In the genomic region with DNA sequence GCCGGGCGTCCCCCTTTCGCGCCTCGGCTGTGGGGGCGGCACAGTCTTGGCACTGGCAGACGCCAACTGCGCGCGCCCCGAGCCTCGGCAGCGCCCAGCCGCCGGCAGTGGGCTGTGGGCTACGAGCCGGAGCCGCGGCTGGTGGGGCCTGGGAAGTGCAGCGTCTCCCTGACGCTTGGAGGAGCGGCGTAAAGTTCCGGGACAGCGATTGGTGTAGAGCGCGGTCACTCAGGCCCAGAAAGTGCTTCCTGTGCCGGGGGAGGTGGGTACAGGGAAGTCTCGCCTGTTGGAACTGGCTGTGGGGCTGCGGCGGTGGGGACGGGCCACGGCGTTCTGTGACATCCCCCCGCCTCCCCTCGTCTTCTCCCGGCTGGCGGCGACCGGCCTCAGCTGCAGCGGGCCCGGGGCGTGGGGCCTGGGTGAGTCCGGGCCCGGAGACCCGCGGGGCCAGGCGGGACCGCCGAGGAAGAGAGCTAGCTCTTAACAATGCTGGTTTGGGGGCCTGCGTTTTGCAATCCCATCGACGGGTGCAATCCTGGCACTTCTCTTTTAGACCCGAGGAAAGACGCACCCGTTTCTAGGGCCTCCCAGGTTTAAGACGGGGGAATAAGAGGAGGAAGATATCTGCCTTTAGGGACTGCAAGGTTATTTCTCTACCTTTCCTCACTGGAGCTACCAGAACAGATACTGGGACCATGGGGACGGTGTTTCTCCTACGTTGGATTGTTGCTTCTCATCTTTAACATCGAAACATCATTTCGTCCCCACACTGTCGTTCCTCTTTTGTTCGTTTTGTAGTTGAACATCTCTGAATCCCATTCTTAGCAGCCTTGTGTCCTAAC, we compare ENCODE assay signal across 1 cellular context.
A peak's percentile ranks its signal among the peaks of the same experiment; 100 is the strongest.
TF ChIP-seq lines count a peak whose summit lies in the region.

A gene (minus strand): TSS at position 157 of the 842 bp plus-strand sequence. CDS start 233 bp downstream, outside the sequence.
A gene (plus strand): TSS at position 265 of the 842 bp plus-strand sequence. CDS start 4,575 bp downstream, outside the sequence.

TF ChIP-seq in HepG2, 621 proteins besides CTCF, POLR2A, EP300 and RAD21 (continued from another document and continues in another):
- TF ChIP-seq, protein P1, sequence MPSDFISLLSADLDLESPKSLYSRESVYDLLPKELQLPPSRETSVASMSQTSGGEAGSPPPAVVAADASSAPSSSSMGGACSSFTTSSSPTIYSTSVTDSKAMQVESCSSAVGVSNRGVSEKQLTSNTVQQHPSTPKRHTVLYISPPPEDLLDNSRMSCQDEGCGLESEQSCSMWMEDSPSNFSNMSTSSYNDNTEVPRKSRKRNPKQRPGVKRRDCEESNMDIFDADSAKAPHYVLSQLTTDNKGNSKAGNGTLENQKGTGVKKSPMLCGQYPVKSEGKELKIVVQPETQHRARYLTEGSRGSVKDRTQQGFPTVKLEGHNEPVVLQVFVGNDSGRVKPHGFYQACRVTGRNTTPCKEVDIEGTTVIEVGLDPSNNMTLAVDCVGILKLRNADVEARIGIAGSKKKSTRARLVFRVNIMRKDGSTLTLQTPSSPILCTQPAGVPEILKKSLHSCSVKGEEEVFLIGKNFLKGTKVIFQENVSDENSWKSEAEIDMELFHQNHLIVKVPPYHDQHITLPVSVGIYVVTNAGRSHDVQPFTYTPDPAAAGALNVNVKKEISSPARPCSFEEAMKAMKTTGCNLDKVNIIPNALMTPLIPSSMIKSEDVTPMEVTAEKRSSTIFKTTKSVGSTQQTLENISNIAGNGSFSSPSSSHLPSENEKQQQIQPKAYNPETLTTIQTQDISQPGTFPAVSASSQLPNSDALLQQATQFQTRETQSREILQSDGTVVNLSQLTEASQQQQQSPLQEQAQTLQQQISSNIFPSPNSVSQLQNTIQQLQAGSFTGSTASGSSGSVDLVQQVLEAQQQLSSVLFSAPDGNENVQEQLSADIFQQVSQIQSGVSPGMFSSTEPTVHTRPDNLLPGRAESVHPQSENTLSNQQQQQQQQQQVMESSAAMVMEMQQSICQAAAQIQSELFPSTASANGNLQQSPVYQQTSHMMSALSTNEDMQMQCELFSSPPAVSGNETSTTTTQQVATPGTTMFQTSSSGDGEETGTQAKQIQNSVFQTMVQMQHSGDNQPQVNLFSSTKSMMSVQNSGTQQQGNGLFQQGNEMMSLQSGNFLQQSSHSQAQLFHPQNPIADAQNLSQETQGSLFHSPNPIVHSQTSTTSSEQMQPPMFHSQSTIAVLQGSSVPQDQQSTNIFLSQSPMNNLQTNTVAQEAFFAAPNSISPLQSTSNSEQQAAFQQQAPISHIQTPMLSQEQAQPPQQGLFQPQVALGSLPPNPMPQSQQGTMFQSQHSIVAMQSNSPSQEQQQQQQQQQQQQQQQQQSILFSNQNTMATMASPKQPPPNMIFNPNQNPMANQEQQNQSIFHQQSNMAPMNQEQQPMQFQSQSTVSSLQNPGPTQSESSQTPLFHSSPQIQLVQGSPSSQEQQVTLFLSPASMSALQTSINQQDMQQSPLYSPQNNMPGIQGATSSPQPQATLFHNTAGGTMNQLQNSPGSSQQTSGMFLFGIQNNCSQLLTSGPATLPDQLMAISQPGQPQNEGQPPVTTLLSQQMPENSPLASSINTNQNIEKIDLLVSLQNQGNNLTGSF (CRISPR knock-in tag; IDR thresholded peaks at IDR 0.05), result no peak
- TF ChIP-seq, protein P2, sequence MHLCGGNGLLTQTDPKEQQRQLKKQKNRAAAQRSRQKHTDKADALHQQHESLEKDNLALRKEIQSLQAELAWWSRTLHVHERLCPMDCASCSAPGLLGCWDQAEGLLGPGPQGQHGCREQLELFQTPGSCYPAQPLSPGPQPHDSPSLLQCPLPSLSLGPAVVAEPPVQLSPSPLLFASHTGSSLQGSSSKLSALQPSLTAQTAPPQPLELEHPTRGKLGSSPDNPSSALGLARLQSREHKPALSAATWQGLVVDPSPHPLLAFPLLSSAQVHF (CRISPR knock-in tag; IDR thresholded peaks at IDR 0.05), result no peak
- no peak for TF ChIP-seq ZNF337 (CRISPR knock-in tag; IDR thresholded peaks at IDR 0.05; ENCODE audit: borderline replicate concordance, low read depth)
- TF ChIP-seq, protein P3, sequence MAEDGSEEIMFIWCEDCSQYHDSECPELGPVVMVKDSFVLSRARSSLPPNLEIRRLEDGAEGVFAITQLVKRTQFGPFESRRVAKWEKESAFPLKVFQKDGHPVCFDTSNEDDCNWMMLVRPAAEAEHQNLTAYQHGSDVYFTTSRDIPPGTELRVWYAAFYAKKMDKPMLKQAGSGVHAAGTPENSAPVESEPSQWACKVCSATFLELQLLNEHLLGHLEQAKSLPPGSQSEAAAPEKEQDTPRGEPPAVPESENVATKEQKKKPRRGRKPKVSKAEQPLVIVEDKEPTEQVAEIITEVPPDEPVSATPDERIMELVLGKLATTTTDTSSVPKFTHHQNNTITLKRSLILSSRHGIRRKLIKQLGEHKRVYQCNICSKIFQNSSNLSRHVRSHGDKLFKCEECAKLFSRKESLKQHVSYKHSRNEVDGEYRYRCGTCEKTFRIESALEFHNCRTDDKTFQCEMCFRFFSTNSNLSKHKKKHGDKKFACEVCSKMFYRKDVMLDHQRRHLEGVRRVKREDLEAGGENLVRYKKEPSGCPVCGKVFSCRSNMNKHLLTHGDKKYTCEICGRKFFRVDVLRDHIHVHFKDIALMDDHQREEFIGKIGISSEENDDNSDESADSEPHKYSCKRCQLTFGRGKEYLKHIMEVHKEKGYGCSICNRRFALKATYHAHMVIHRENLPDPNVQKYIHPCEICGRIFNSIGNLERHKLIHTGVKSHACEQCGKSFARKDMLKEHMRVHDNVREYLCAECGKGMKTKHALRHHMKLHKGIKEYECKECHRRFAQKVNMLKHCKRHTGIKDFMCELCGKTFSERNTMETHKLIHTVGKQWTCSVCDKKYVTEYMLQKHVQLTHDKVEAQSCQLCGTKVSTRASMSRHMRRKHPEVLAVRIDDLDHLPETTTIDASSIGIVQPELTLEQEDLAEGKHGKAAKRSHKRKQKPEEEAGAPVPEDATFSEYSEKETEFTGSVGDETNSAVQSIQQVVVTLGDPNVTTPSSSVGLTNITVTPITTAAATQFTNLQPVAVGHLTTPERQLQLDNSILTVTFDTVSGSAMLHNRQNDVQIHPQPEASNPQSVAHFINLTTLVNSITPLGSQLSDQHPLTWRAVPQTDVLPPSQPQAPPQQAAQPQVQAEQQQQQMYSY (CRISPR knock-in tag; IDR thresholded peaks at IDR 0.05), result 0 out of 2 replicates have a peak, but pooled peaks have one; percentile 39
- no peak for TF ChIP-seq SSRP1 (CRISPR knock-in tag; IDR thresholded peaks at IDR 0.05)
- TF ChIP-seq ZNF143 (CRISPR knock-in tag; IDR thresholded peaks at IDR 0.05), result peak; percentile 73
- no peak for TF ChIP-seq ZSCAN9 (CRISPR knock-in tag; IDR thresholded peaks at IDR 0.05; ENCODE audit: borderline replicate concordance)
- no peak for TF ChIP-seq GLI4 (CRISPR knock-in tag; IDR thresholded peaks at IDR 0.05; ENCODE audit: borderline replicate concordance)
- TF ChIP-seq MAFK (conservative IDR thresholded peaks at IDR 0.05 in 1 of 2, IDR thresholded peaks at IDR 0.05 in 1 of 2; ENCODE audit: low read length in 2 of 2), result no peak
- TF ChIP-seq, protein P4, sequence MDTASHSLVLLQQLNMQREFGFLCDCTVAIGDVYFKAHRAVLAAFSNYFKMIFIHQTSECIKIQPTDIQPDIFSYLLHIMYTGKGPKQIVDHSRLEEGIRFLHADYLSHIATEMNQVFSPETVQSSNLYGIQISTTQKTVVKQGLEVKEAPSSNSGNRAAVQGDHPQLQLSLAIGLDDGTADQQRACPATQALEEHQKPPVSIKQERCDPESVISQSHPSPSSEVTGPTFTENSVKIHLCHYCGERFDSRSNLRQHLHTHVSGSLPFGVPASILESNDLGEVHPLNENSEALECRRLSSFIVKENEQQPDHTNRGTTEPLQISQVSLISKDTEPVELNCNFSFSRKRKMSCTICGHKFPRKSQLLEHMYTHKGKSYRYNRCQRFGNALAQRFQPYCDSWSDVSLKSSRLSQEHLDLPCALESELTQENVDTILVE (CRISPR knock-in tag; IDR thresholded peaks at IDR 0.05), result no peak
- TF ChIP-seq PHF5A (CRISPR knock-in tag; IDR thresholded peaks at IDR 0.05; ENCODE audit: low read depth, unreplicated experiment), result no peak
- TF ChIP-seq, protein P5, sequence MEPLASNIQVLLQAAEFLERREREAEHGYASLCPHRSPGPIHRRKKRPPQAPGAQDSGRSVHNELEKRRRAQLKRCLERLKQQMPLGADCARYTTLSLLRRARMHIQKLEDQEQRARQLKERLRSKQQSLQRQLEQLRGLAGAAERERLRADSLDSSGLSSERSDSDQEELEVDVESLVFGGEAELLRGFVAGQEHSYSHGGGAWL (CRISPR knock-in tag; IDR thresholded peaks at IDR 0.05), result peak; percentile 80; the same call in 1 of the 2 replicates
- TF ChIP-seq, protein P6, sequence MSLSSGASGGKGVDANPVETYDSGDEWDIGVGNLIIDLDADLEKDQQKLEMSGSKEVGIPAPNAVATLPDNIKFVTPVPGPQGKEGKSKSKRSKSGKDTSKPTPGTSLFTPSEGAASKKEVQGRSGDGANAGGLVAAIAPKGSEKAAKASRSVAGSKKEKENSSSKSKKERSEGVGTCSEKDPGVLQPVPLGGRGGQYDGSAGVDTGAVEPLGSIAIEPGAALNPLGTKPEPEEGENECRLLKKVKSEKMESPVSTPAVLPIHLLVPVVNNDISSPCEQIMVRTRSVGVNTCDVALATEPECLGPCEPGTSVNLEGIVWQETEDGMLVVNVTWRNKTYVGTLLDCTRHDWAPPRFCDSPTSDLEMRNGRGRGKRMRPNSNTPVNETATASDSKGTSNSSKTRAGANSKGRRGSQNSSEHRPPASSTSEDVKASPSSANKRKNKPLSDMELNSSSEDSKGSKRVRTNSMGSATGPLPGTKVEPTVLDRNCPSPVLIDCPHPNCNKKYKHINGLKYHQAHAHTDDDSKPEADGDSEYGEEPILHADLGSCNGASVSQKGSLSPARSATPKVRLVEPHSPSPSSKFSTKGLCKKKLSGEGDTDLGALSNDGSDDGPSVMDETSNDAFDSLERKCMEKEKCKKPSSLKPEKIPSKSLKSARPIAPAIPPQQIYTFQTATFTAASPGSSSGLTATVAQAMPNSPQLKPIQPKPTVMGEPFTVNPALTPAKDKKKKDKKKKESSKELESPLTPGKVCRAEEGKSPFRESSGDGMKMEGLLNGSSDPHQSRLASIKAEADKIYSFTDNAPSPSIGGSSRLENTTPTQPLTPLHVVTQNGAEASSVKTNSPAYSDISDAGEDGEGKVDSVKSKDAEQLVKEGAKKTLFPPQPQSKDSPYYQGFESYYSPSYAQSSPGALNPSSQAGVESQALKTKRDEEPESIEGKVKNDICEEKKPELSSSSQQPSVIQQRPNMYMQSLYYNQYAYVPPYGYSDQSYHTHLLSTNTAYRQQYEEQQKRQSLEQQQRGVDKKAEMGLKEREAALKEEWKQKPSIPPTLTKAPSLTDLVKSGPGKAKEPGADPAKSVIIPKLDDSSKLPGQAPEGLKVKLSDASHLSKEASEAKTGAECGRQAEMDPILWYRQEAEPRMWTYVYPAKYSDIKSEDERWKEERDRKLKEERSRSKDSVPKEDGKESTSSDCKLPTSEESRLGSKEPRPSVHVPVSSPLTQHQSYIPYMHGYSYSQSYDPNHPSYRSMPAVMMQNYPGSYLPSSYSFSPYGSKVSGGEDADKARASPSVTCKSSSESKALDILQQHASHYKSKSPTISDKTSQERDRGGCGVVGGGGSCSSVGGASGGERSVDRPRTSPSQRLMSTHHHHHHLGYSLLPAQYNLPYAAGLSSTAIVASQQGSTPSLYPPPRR (CRISPR knock-in tag; IDR thresholded peaks at IDR 0.05; ENCODE audit: borderline replicate concordance), result no peak
- TF ChIP-seq ZNF878 (CRISPR knock-in tag; IDR thresholded peaks at IDR 0.05), result 0 out of 2 replicates have a peak, but pooled peaks have one; percentile 24
- TF ChIP-seq ZBTB1 (CRISPR knock-in tag; IDR thresholded peaks at IDR 0.05; ENCODE audit: borderline replicate concordance), result no peak
- TF ChIP-seq ZNF501 (CRISPR knock-in tag; IDR thresholded peaks at IDR 0.05), result peak; percentile 89
- TF ChIP-seq CREM (IDR thresholded peaks at IDR 0.05), result no peak; the same call in 1 of the 2 replicates
- peak; percentile 27; the same call in 1 of the 2 replicates for TF ChIP-seq CREM (CRISPR knock-in tag; IDR thresholded peaks at IDR 0.05)
- TF ChIP-seq MED13 (CRISPR knock-in tag; IDR thresholded peaks at IDR 0.05), result no peak; the same call in 1 of the 2 replicates
- no peak for TF ChIP-seq TCF7L2 (IDR thresholded peaks at IDR 0.05; ENCODE audit: low read depth, low read length)
- no peak for TF ChIP-seq ZFP37 (CRISPR knock-in tag; IDR thresholded peaks at IDR 0.05; ENCODE audit: borderline replicate concordance)
- TF ChIP-seq ZNF441 (CRISPR knock-in tag; IDR thresholded peaks at IDR 0.05; ENCODE audit: borderline replicate concordance), result no peak
- TF ChIP-seq ZNF121 (CRISPR knock-in tag; IDR thresholded peaks at IDR 0.05), result 0 out of 2 replicates have a peak, but pooled peaks have one; percentile 12
- TF ChIP-seq MLLT10 (CRISPR knock-in tag; IDR thresholded peaks at IDR 0.05), result no peak
- TF ChIP-seq TAF15 (IDR thresholded peaks at IDR 0.05; ENCODE audit: low read depth, low read length, poor library complexity, severe bottlenecking), result no peak
- no peak for TF ChIP-seq ZNF674 (CRISPR knock-in tag; IDR thresholded peaks at IDR 0.05; ENCODE audit: low read depth)
- TF ChIP-seq ETV6 (CRISPR knock-in tag; conservative IDR thresholded peaks at IDR 0.05), result no peak
- TF ChIP-seq ZNF382 (CRISPR knock-in tag; IDR thresholded peaks at IDR 0.05; ENCODE audit: borderline replicate concordance), result no peak
- TF ChIP-seq, protein P7, sequence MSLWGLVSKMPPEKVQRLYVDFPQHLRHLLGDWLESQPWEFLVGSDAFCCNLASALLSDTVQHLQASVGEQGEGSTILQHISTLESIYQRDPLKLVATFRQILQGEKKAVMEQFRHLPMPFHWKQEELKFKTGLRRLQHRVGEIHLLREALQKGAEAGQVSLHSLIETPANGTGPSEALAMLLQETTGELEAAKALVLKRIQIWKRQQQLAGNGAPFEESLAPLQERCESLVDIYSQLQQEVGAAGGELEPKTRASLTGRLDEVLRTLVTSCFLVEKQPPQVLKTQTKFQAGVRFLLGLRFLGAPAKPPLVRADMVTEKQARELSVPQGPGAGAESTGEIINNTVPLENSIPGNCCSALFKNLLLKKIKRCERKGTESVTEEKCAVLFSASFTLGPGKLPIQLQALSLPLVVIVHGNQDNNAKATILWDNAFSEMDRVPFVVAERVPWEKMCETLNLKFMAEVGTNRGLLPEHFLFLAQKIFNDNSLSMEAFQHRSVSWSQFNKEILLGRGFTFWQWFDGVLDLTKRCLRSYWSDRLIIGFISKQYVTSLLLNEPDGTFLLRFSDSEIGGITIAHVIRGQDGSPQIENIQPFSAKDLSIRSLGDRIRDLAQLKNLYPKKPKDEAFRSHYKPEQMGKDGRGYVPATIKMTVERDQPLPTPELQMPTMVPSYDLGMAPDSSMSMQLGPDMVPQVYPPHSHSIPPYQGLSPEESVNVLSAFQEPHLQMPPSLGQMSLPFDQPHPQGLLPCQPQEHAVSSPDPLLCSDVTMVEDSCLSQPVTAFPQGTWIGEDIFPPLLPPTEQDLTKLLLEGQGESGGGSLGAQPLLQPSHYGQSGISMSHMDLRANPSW (CRISPR knock-in tag; IDR thresholded peaks at IDR 0.05; ENCODE audit: borderline replicate concordance), result no peak; the same call in 1 of the 2 replicates
- TF ChIP-seq, protein P8, sequence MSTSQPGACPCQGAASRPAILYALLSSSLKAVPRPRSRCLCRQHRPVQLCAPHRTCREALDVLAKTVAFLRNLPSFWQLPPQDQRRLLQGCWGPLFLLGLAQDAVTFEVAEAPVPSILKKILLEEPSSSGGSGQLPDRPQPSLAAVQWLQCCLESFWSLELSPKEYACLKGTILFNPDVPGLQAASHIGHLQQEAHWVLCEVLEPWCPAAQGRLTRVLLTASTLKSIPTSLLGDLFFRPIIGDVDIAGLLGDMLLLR (CRISPR knock-in tag; IDR thresholded peaks at IDR 0.05), result no peak
- TF ChIP-seq CEBPB (IDR thresholded peaks at IDR 0.05; ENCODE audit: borderline replicate concordance, low read depth, low read length), result peak; percentile 58; the same call in 1 of the 2 replicates
- TF ChIP-seq PCBP1 (IDR thresholded peaks at IDR 0.05; ENCODE audit: borderline replicate concordance, low read depth, low read length), result no peak
- no peak for TF ChIP-seq ARID2 (CRISPR knock-in tag; IDR thresholded peaks at IDR 0.05; ENCODE audit: borderline replicate concordance)
